ENCODE assay signal across 9 cellular contexts in the genomic region with DNA sequence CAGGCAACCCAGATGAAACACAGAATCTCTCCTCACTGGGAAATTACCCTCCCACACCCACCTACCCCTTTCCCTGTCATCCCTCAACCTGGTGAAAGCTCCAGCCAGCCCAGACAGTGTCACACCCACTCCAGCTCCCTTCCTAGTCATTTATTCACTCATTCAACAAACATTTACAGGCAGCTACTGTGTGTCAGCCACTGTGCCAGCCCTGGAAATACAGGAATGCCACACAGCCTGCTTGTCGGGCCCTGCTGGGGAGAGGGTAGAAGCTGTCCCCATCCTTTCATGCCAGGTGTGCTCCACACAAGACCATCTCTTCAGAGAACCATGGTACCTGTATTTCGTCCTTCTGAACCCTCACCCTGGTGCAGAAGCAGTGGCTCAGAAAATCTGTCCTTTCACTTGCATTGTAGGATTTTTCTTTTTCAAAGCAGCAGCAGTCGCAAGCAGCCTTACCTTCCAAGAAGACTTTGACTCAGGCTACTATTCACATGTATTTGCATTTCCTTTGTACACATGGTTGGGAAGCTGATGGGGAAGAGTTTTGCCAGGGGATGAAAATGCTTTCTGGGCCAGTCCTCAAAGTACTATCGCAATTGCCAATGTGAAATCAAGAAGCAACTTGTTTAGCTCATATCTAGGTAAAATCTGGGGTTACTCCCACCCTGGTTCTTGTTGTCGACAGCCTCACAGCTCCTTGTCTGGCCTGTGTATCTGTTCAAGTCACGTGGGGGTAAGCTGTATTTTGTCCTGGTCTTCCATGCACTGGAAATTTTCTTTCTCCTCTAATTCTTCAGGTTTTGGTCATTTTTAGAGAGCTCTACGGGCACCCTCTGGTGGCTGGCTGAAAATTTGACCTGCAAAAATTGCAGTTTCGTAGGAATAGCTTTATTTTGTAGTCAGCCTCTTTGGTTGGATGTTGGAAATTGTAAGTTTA.
DNase-seq lines count a peak whose midpoint lies in the region; ATAC-seq, FAIRE-seq and TF ChIP-seq lines count a peak whose summit lies in the region.
"Had no signal": no experiment of that assay in that cellular context is flagged by ENCODE, and none has a peak within 500 bp of the region (broad histone marks: within the 10 kb centered on the region; RNA-seq: fewer than 3 reads in every experiment).

No MANE protein-coding gene starts in this region.

- no peaks in the 10 kb centered on the region for H3K9me3 Mint-ChIP-seq in activated CD4-positive, alpha-beta memory T cell treated with anti-CD3 and anti-CD28 coated beads for 36 hours

- no peak overlapping the region for H3K4me3 Mint-ChIP-seq in activated CD4-positive, alpha-beta memory T cell treated with anti-CD3 and anti-CD28 coated beads for 36 hours
- H3K4me3 Mint-ChIP-seq: B cell had no signal

- H3K27ac ChIP-seq in Karpas-422 (ENCODE audit: low read length) = no peak overlapping the region
- no peak overlapping the region for H3K27ac ChIP-seq in pancreas

- WGBS in pancreas, 2 donors = 43 to 44% methylated on average over 8 of the region's 8 CpGs

- H2AFZ ChIP-seq in Karpas-422 (ENCODE audit: low read length) = no peak overlapping the region

- H3K27ac Mint-ChIP-seq in activated CD4-positive, alpha-beta memory T cell treated with anti-CD3 and anti-CD28 coated beads for 36 hours = no peak overlapping the region
- H3K27ac Mint-ChIP-seq: B cell had no signal

- H3K27me3 Mint-ChIP-seq in activated CD4-positive, alpha-beta memory T cell treated with anti-CD3 and anti-CD28 coated beads for 36 hours = no peaks in the 10 kb centered on the region
- H3K27me3 Mint-ChIP-seq: B cell had no signal

- no peaks in the 10 kb centered on the region for H3K79me2 ChIP-seq in Karpas-422 (ENCODE audit: low read length)

- H3K36me3 ChIP-seq in Karpas-422 (ENCODE audit: insufficient read depth, low read length) = no peaks in the 10 kb centered on the region
- no peaks in the 10 kb centered on the region for H3K36me3 ChIP-seq in pancreas

- H3K9ac ChIP-seq in Karpas-422 (ENCODE audit: low read length) = no peak overlapping the region

- POLR2A ChIA-PET in activated CD4-positive, alpha-beta memory T cell treated with anti-CD3 and anti-CD28 coated beads for 36 hours (lab: Charles Lee) = interaction anchor here (0.6 kb wide), 1 partner anchor 51 kb away, joined by 3 read pairs; no protein-coding TSS in a partner anchor

- no peak overlapping the region for H3K4me2 ChIP-seq in Karpas-422 (ENCODE audit: low read depth, low read length, poor library complexity, severe bottlenecking)

- peak; percentile 38 to 85 (median 82) for ATAC-seq in pancreas

- H3K9me3 ChIP-seq in Karpas-422 (ENCODE audit: low read length) (no peaks in the 10 kb centered on the region), pancreas (no peaks in the 10 kb centered on the region)

- H4K20me1 ChIP-seq in Karpas-422 (ENCODE audit: insufficient read depth, low read depth, low read length) = no peaks in the 10 kb centered on the region

- DNase-seq in NCI-H2107 treated with DMSO at 0.1 percent for 48 hours (lab: John Stamatoyannopoulos, UW; ENCODE audit: unreplicated experiment) = peak; percentile 24
- DNase-seq in NCI-H2107 (lab: John Stamatoyannopoulos, UW) = no peak
- peak; percentile 74 for DNase-seq in Karpas-422
- DNase-seq in activated CD4-positive, alpha-beta memory T cell treated with anti-CD3 and anti-CD28 coated beads for 36 hours = peak; percentile 26
- peak; percentile 72 for DNase-seq in fibroblast of villous mesenchyme (ENCODE audit: low read depth)
- DNase-seq in pancreas = peak in 2 of 6 donors; percentile 6 to 53
- DNase-seq in DMS153 (lab: John Stamatoyannopoulos, UW) = no peak
- no peak for DNase-seq in stimulated activated naive CD4-positive, alpha-beta T cell treated with Interleukin-2 at 50 U/mL for 16 hours (lab: John Stamatoyannopoulos, UW)

- TF ChIP-seq CTCF in fibroblast of villous mesenchyme (IDR thresholded peaks at IDR 0.05; ENCODE audit: insufficient read depth, low read depth, low read length) (peak; percentile 75), pancreas (IDR thresholded peaks at IDR 0.05) (peak in 3 of 4 donors; percentile 16 to 37 (median 36))

- CTCF ChIA-PET in activated CD4-positive, alpha-beta memory T cell treated with anti-CD3 and anti-CD28 coated beads for 36 hours (lab: Charles Lee) = interaction anchor here (0.7 to 3.0 kb wide), 21 partner anchors 15 to 259 kb away, joined by 3 to 44 read pairs (median 3); no protein-coding TSS in a partner anchor

- H3K4me3 ChIP-seq in Karpas-422 (ENCODE audit: low read length) = no peak overlapping the region
- no peak overlapping the region for H3K4me3 ChIP-seq in fibroblast of villous mesenchyme (ENCODE audit: low read depth, low read length)
- H3K4me3 ChIP-seq in pancreas = no peak overlapping the region

- FAIRE-seq in pancreas (lab: Jason Lieb, UNC) = no peak

- no peaks in the 10 kb centered on the region; the same call in 1 of the 2 replicates for H3K27me3 ChIP-seq in Karpas-422 (ENCODE audit: low read length)
- no peaks in the 10 kb centered on the region for H3K27me3 ChIP-seq in pancreas

- H3K4me1 ChIP-seq in Karpas-422 (ENCODE audit: low read length) = no peaks in the 10 kb centered on the region
- H3K4me1 ChIP-seq in pancreas = peaks cover 0 to 6% (median 0%) of the 10 kb centered on the region in 3 donors

- H3K9me2 ChIP-seq in Karpas-422 (replicated peaks; ENCODE audit: insufficient read depth, low read length) = no peaks in the 10 kb centered on the region

- intact Hi-C loops in activated CD4-positive, alpha-beta memory T cell treated with anti-CD3 and anti-CD28 coated beads for 36 hours (cut with micrococcal nuclease) = loop anchor here (2.0 kb wide), 1 partner anchor 260 kb away; no protein-coding TSS in a partner anchor
- intact Hi-C loops in pancreas (cut with DNase I) = loop anchor here (5.0 to 10.0 kb wide), 3 partner anchors 164 to 261 kb away; no protein-coding TSS in a partner anchor

- no peaks in the 10 kb centered on the region for H3K36me3 Mint-ChIP-seq in activated CD4-positive, alpha-beta memory T cell treated with anti-CD3 and anti-CD28 coated beads for 36 hours

- H3K4me1 Mint-ChIP-seq in activated CD4-positive, alpha-beta memory T cell treated with anti-CD3 and anti-CD28 coated beads for 36 hours (ENCODE audit: low read depth) = peaks cover 1% of the 10 kb centered on the region
- H3K4me1 Mint-ChIP-seq: B cell had no signal

Comparison
In these comparisons a context has a peak if more than half of its experiments do, and no peak if none do; other contexts are left out.
1. DNase-seq: peak in NCI-H2107 treated with DMSO at 0.1 percent for 48 hours (single experiment), Karpas-422 (single experiment), activated CD4-positive, alpha-beta memory T cell treated with anti-CD3 and anti-CD28 coated beads for 36 hours (single experiment) and fibroblast of villous mesenchyme (single experiment); none in NCI-H2107 (single experiment), DMS153 (single experiment) and stimulated activated naive CD4-positive, alpha-beta T cell treated with Interleukin-2 at 50 U/mL for 16 hours (single experiment).